In genomic region chr11:120184946-120185677, GRCh38 we compare ENCODE assay signal across 1 cellular context.
TF ChIP-seq lines count a peak whose summit lies in the region.

No MANE protein-coding gene starts in this region.

TF ChIP-seq in IMR-90, 13 proteins besides CTCF, POLR2A, EP300 and RAD21:
- TF ChIP-seq BHLHE40 (IDR thresholded peaks at IDR 0.05; ENCODE audit: low read depth, low read length) (no peak), CHD1 (IDR thresholded peaks at IDR 0.05; ENCODE audit: low read depth, low read length) (no peak), RCOR1 (IDR thresholded peaks at IDR 0.05; ENCODE audit: insufficient replicate concordance, low read length) (no peak), FOS (IDR thresholded peaks at IDR 0.05; ENCODE audit: low read depth, low read length) (no peak)
